ENCODE assay signal across 18 cellular contexts in genomic region chr19:51002101-51002532, GRCh38. TPM values are rescaled to one million over a fixed set of nuclear protein-coding genes. Genes with fewer than 3 reads are reported as not detected.
DNase-seq lines count a peak whose midpoint lies in the region; ATAC-seq, FAIRE-seq and TF ChIP-seq lines count a peak whose summit lies in the region.
"Had no signal": no experiment of that assay in that cellular context is flagged by ENCODE, and none has a peak within 500 bp of the region (broad histone marks: within the 10 kb centered on the region; RNA-seq: fewer than 3 reads in every experiment).

No MANE protein-coding gene starts in this region.

- no peaks in the 10 kb centered on the region for H3K9me1 ChIP-seq in K562 (ENCODE audit: control insufficient read depth, insufficient read depth, low read length)

- H3K4me3 ChIP-seq in BLaER1 treated with 17β-estradiol and CSF1 and Interleukin-3, amounts not matched to agents 10 nM and 100 nM, result no peak overlapping the region
- H3K4me3 ChIP-seq in K562 (peak overlapping the region; percentile 26), mesendoderm (ENCODE audit: low read length) (no peak overlapping the region), BE2C (ENCODE audit: low read depth, low read length) (no peak overlapping the region)
- H3K4me3 ChIP-seq: ascending aorta, heart right ventricle had no signal

- TF ChIP-seq RAD21 in K562 (CRISPR knock-in tag; conservative IDR thresholded peaks at IDR 0.05 in 1 of 2, IDR thresholded peaks at IDR 0.05 in 1 of 2), result no peak

- peak overlapping the region; percentile 82 for H3K56ac ChIP-seq in mesendoderm (ENCODE audit: low read length)

- CTCF ChIA-PET in K562 (lab: Yijun Ruan, JAX; ENCODE audit: low intra/inter-chr PET ratio), result no interaction called here

- no peaks in the 10 kb centered on the region for H4K20me1 ChIP-seq in BLaER1 treated with 17β-estradiol and CSF1 and Interleukin-3, amounts not matched to agents 10 nM and 100 nM
- no peaks in the 10 kb centered on the region for H4K20me1 ChIP-seq in K562 (replicated peaks; ENCODE audit: control insufficient read depth, insufficient read depth, low read length)

- no peak overlapping the region for H2AK5ac ChIP-seq in mesendoderm (ENCODE audit: low read length)

- TF ChIP-seq CTCF in K562 (IDR thresholded peaks at IDR 0.05 in 2 of 3, conservative IDR thresholded peaks at IDR 0.05 in 1 of 3; ENCODE audit: insufficient read depth in 2 of 3, low read depth in 1 of 3, low read length in 3 of 3) (no peak), BE2C (IDR thresholded peaks at IDR 0.05; ENCODE audit: low read depth, low read length) (no peak)

- no peak overlapping the region for H3K27ac ChIP-seq in BLaER1 treated with 17β-estradiol and CSF1 and Interleukin-3, amounts not matched to agents 10 nM and 100 nM
- H3K27ac ChIP-seq in K562 (ENCODE audit: extremely low read depth, low read depth, low read length) (peak overlapping the region; percentile 38; the same call in 1 of the 3 replicates), mesendoderm (ENCODE audit: low read depth, low read length) (no peak overlapping the region)
- H3K27ac ChIP-seq: ascending aorta, heart right ventricle had no signal

- H3K23ac ChIP-seq in mesendoderm (ENCODE audit: low read length), result no peak overlapping the region

- no peak for TF ChIP-seq POLR2A in K562 (conservative IDR thresholded peaks at IDR 0.05)

- BruUV-seq in K562 (replicated peaks; lab: Mats Ljungman, UMichigan), result no TSS peak

- 4% methylated on average over 12 of the region's 12 CpGs for WGBS in K562 (ENCODE audit: insufficient coverage, low coverage, missing lambda C conversion rate)
- no CpG with 5 or more reads among the region's 12 CpGs for WGBS in mesendoderm (ENCODE audit: extremely low coverage, insufficient coverage, low lambda C conversion rate)

- no peaks in the 10 kb centered on the region for H3K27me3 ChIP-seq in BLaER1 treated with 17β-estradiol and CSF1 and Interleukin-3, amounts not matched to agents 10 nM and 100 nM
- H3K27me3 ChIP-seq in K562 (ENCODE audit: control insufficient read depth in 2 of 2, insufficient read depth in 2 of 2, low read length in 2 of 2) (peaks cover 0 to 14% of the 10 kb centered on the region in 2 experiments; a peak in 2 of 5 replicates), mesendoderm (ENCODE audit: insufficient read depth, low read length, poor library complexity) (no peaks in the 10 kb centered on the region), BE2C (peaks cover 4% of the 10 kb centered on the region)
- H3K27me3 ChIP-seq: ascending aorta had no signal

- no peak for FAIRE-seq in K562 (lab: Jason Lieb, UNC)
- FAIRE-seq: colon had no signal

- peak overlapping the region; percentile 97 for H2AFZ ChIP-seq in K562 (ENCODE audit: low read depth, low read length)

- no peak overlapping the region for H2BK5ac ChIP-seq in mesendoderm (ENCODE audit: low read length)

- POLR2A ChIA-PET in K562 (lab: Yijun Ruan, JAX), result interaction anchor here (0.6 to 1.8 kb wide), 7 partner anchors 9 to 198 kb away, joined by 3 to 11 read pairs (median 3); partner anchors contain the start of gene CTU1

- H3K4me1 ChIP-seq in BLaER1 treated with 17β-estradiol and CSF1 and Interleukin-3, amounts not matched to agents 10 nM and 100 nM, result peaks cover 0 to 12% (median 11%) of the 10 kb centered on the region in 10 experiments; a peak in 11 of 20 replicates
- H3K4me1 ChIP-seq in K562 (replicated peaks in 1 of 2; ENCODE audit: control insufficient read depth in 2 of 2, insufficient read depth in 2 of 2, low read length in 2 of 2), result peaks cover 19 to 32% of the 10 kb centered on the region in 2 experiments; a peak in 4 of 5 replicates
- H3K4me1 ChIP-seq in mesendoderm (ENCODE audit: control insufficient read depth, low read depth, low read length), result no peaks in the 10 kb centered on the region
- H3K4me1 ChIP-seq in BE2C, result no peaks in the 10 kb centered on the region
- H3K4me1 ChIP-seq: ascending aorta, heart right ventricle had no signal

- no peaks in the 10 kb centered on the region for H3K79me2 ChIP-seq in K562 (ENCODE audit: control insufficient read depth, insufficient read depth, low read length)
- H3K79me2 ChIP-seq in mesendoderm (ENCODE audit: control insufficient read depth, insufficient read depth, low read length), result no peaks in the 10 kb centered on the region

- H3K36me3 ChIP-seq in BLaER1 treated with 17β-estradiol and CSF1 and Interleukin-3, amounts not matched to agents 10 nM and 100 nM, result no peaks in the 10 kb centered on the region
- H3K36me3 ChIP-seq in K562 (ENCODE audit: control insufficient read depth, insufficient read depth, low read length) (no peaks in the 10 kb centered on the region), mesendoderm (ENCODE audit: control insufficient read depth, insufficient read depth, low read length) (no peaks in the 10 kb centered on the region), BE2C (no peaks in the 10 kb centered on the region)
- H3K36me3 ChIP-seq: ascending aorta, heart right ventricle had no signal

- in situ Hi-C loops in K562 (cut with MboI), result no loop called here

- no peak overlapping the region for H2BK120ac ChIP-seq in mesendoderm (ENCODE audit: low read depth, low read length)

- H3K79me1 ChIP-seq in mesendoderm (ENCODE audit: low read length), result no peaks in the 10 kb centered on the region

- H3K9me3 ChIP-seq in BLaER1 treated with 17β-estradiol and CSF1 and Interleukin-3, amounts not matched to agents 10 nM and 100 nM (replicated peaks in 1 of 11), result no peaks in the 10 kb centered on the region
- H3K9me3 ChIP-seq in K562 (replicated peaks; ENCODE audit: control insufficient read depth, insufficient read depth, low read depth, low read length), result no peaks in the 10 kb centered on the region
- H3K9me3 ChIP-seq in BE2C, result no peaks in the 10 kb centered on the region
- H3K9me3 ChIP-seq: ascending aorta, heart right ventricle had no signal

- no peak overlapping the region for H3K4ac ChIP-seq in mesendoderm (ENCODE audit: low read depth, low read length)

- intact Hi-C loops in K562 (cut with micrococcal nuclease), result no loop called here

- no peak overlapping the region for H3K18ac ChIP-seq in mesendoderm (ENCODE audit: low read length)

- no peak overlapping the region for H4K8ac ChIP-seq in mesendoderm (ENCODE audit: low read depth, low read length)

- H3K4me2 ChIP-seq in BLaER1 treated with 17β-estradiol and CSF1 and Interleukin-3, amounts not matched to agents 10 nM and 100 nM, result peak overlapping the region in 8 of 11 experiments; percentile 23 to 59 (median 42); a peak in 12 of 22 replicates
- peak overlapping the region; percentile 88 for H3K4me2 ChIP-seq in K562 (ENCODE audit: insufficient read depth, low read length)
- H3K4me2 ChIP-seq in mesendoderm (ENCODE audit: low read length), result peak overlapping the region; percentile 62

- H3K9ac ChIP-seq in BLaER1 treated with 17β-estradiol and CSF1 and Interleukin-3, amounts not matched to agents 10 nM and 100 nM, result peak overlapping the region in 2 of 11 experiments; percentile 5 to 10; a peak in 1 of 22 replicates
- H3K9ac ChIP-seq in K562 (ENCODE audit: insufficient read depth in 1 of 2, low read depth in 2 of 2, low read length in 2 of 2), result peak overlapping the region; percentile 53 to 87
- H3K9ac ChIP-seq in mesendoderm (ENCODE audit: low read length), result peak overlapping the region; percentile 53

- no peak for TF ChIP-seq EP300 in K562 (IDR thresholded peaks at IDR 0.05; ENCODE audit: low read length)

- no peak overlapping the region for H2BK15ac ChIP-seq in mesendoderm (replicated peaks; ENCODE audit: low read depth)

- DNase-seq in K562 (ENCODE audit: extremely low read depth in 1 of 4, low spot score in 3 of 4) (peak in 2 of 4 experiments; percentile 17 to 38), mesendoderm (no peak), hepatic stellate cell (ENCODE audit: low spot score) (no peak), BE2C (no peak)
- DNase-seq in stimulated activated CD4-positive, alpha-beta T cell treated with anti-CD3 and anti-CD28 coated beads, Interleukin-2, amount 100 ng/mL, for 24 hours, result no peak
- DNase-seq: activated gamma-delta T cell treated with Interleukin-2 at 50 U/mL for 16 hours; CD4-positive, alpha-beta T cell; DMS79 treated with DMSO at 0.1 percent for 48 hours; heart right ventricle; NCI-H1694; SHP77; stimulated activated naive B cell treated with anti-CD40 and anti-IgM and Interleukin-4, amounts not matched to agents 10 μg/mL and 1 μg/mL and 100 μg/mL, for 72 hours had no signal

- no peak overlapping the region for H4K5ac ChIP-seq in mesendoderm (ENCODE audit: low read length)

- ATAC-seq in K562, result peak; percentile 11
- ATAC-seq: heart right ventricle, left colon had no signal

RNA-seq across cellular contexts. Expression of gene KLK8, which starts 0.7 kb away (rescaled TPM):
- total RNA-seq in K562 (2011; cell fraction: chromatin; rRNA removed; ENCODE audit: low replicate concordance), result 0.93 TPM in 1 of 2 replicates, not detected in the other
- 0.66 and 2.2 TPM in 2 replicates for total RNA-seq in K562 (2011; cell fraction: nucleolus; rRNA removed)
- 1.2 and 3.7 TPM in 2 replicates for total RNA-seq in K562 (2011; cell fraction: nucleoplasm; rRNA removed)
- total RNA-seq in K562 (2014; rRNA removed), result 0.45 TPM in 1 of 2 replicates, not detected in the other
- 0.40 TPM in 1 of 2 replicates, not detected in the other for total RNA-seq in K562 (2014; rRNA removed; fragmentation: Illumina TruSeq; extraction: Trizol)
- total RNA-seq in K562 (2015; rRNA removed; fragmentation: Illumina TruSeq; extraction: Trizol), result 0.41 and 0.76 TPM in 2 replicates
- total RNA-seq in K562 (2021), result 1.4 TPM in 2 replicates
- 0.62 and 0.79 TPM in 2 replicates for polyA plus RNA-seq in K562 (2011; rRNA removed)
- polyA plus RNA-seq in K562 (2011; cell fraction: cytosol; rRNA removed), result 0.65 and 1.9 TPM in 2 replicates
- polyA plus RNA-seq in K562 (2011; cell fraction: nucleus; rRNA removed), result 0.72 and 2.0 TPM in 2 replicates
- 1.6 and 3.0 TPM in 2 replicates for polyA plus RNA-seq in K562 (2012)
- polyA plus RNA-seq in K562 (2014; fragmentation: Illumina TruSeq; extraction: Trizol), result 0.44 and 0.49 TPM in 2 replicates
- 1 to 10 TPM in 1 of 2 experiments, under 1 TPM in 1; 0.37 to 1.7 TPM for polyA plus RNA-seq in K562 (2014; fragmentation: Nextera tagmentation; extraction: Ambion mirVana)
- 1.1 and 1.4 TPM in 2 replicates for polyA plus RNA-seq in K562 (2014; rRNA removed)
- not detected in 2 replicates for polyA minus RNA-seq in K562 (2011; rRNA and poly(A)+ RNA removed)
- polyA minus RNA-seq in K562 (2011; cell fraction: cytosol; rRNA and poly(A)+ RNA removed), result not detected in 2 replicates
- 0.67 TPM in 1 of 2 replicates, not detected in the other for polyA minus RNA-seq in K562 (2011; cell fraction: nucleus; rRNA and poly(A)+ RNA removed)
- 3.3 TPM for polyA plus RNA-seq in mesendoderm (2013, experiment 1 of 2)
- 2.5 TPM for polyA plus RNA-seq in mesendoderm (2013, experiment 2 of 2)
- polyA plus RNA-seq in BE2C (2012; ENCODE audit: insufficient read depth, insufficient read length, low read depth), result not detected
- total RNA-seq: A673; ascending aorta; CD4-positive, alpha-beta T cell; heart right ventricle; left colon; urinary bladder had no signal
- polyA plus RNA-seq: heart right ventricle, urinary bladder had no signal

RNA-seq across cellular contexts. Expression of gene KLK10, which starts 17.4 kb away (rescaled TPM):
- not detected in 2 replicates for total RNA-seq in K562 (2011; cell fraction: chromatin; rRNA removed; ENCODE audit: low replicate concordance)
- total RNA-seq in K562 (2011; cell fraction: nucleolus; rRNA removed), result not detected in 2 replicates
- 0.46 TPM in 1 of 2 replicates, not detected in the other for total RNA-seq in K562 (2011; cell fraction: nucleoplasm; rRNA removed)
- total RNA-seq in K562 (2014; rRNA removed) (not detected in 2 replicates), K562 (2014; rRNA removed; fragmentation: Illumina TruSeq; extraction: Trizol) (not detected in 2 replicates), K562 (2015; rRNA removed; fragmentation: Illumina TruSeq; extraction: Trizol) (not detected in 2 replicates), K562 (2021) (0.11 TPM in 1 of 2 replicates, not detected in the other)
- polyA plus RNA-seq in K562 (2011; rRNA removed) (not detected in 2 replicates), K562 (2014; fragmentation: Illumina TruSeq; extraction: Trizol) (not detected in 2 replicates), K562 (2014; fragmentation: Nextera tagmentation; extraction: Ambion mirVana) (not detected), K562 (2014; rRNA removed) (not detected in 2 replicates)
- polyA plus RNA-seq in K562 (2011; cell fraction: cytosol; rRNA removed), result 0.18 TPM in 1 of 2 replicates, not detected in the other
- not detected in 2 replicates for polyA plus RNA-seq in K562 (2011; cell fraction: nucleus; rRNA removed)
- 0.03 and 0.08 TPM in 2 replicates for polyA plus RNA-seq in K562 (2012)
- not detected in 2 replicates for polyA minus RNA-seq in K562 (2011; rRNA and poly(A)+ RNA removed)
- not detected in 2 replicates for polyA minus RNA-seq in K562 (2011; cell fraction: cytosol; rRNA and poly(A)+ RNA removed)
- polyA minus RNA-seq in K562 (2011; cell fraction: nucleus; rRNA and poly(A)+ RNA removed), result not detected in 2 replicates
- polyA plus RNA-seq in mesendoderm (2013, experiment 1 of 2), result 0.56 TPM
- polyA plus RNA-seq in mesendoderm (2013, experiment 2 of 2), result 0.64 TPM
- polyA plus RNA-seq in BE2C (2012; ENCODE audit: insufficient read depth, insufficient read length, low read depth), result not detected
- total RNA-seq: A673; CD4-positive, alpha-beta T cell; urinary bladder had no signal

RNA-seq across cellular contexts. Expression of gene KLK7, which starts 18.4 kb away (rescaled TPM):
- total RNA-seq in K562 (2011; cell fraction: chromatin; rRNA removed; ENCODE audit: low replicate concordance), result not detected in 2 replicates
- total RNA-seq in K562 (2011; cell fraction: nucleolus; rRNA removed), result not detected in 2 replicates
- total RNA-seq in K562 (2011; cell fraction: nucleoplasm; rRNA removed), result not detected in 2 replicates
- total RNA-seq in K562 (2014; rRNA removed) (not detected in 2 replicates), K562 (2014; rRNA removed; fragmentation: Illumina TruSeq; extraction: Trizol) (not detected in 2 replicates), K562 (2015; rRNA removed; fragmentation: Illumina TruSeq; extraction: Trizol) (not detected in 2 replicates), K562 (2021) (not detected in 2 replicates)
- polyA plus RNA-seq in K562 (2011; rRNA removed) (not detected in 2 replicates), K562 (2014; fragmentation: Illumina TruSeq; extraction: Trizol) (not detected in 2 replicates), K562 (2014; fragmentation: Nextera tagmentation; extraction: Ambion mirVana) (under 1 TPM in 1 of 2 experiments, not detected in 1; 0.03 TPM), K562 (2014; rRNA removed) (not detected in 2 replicates)
- 0.06 TPM in 1 of 2 replicates, not detected in the other for polyA plus RNA-seq in K562 (2011; cell fraction: cytosol; rRNA removed)
- not detected in 2 replicates for polyA plus RNA-seq in K562 (2011; cell fraction: nucleus; rRNA removed)
- 0.08 TPM in 1 of 2 replicates, not detected in the other for polyA plus RNA-seq in K562 (2012)
- not detected in 2 replicates for polyA minus RNA-seq in K562 (2011; rRNA and poly(A)+ RNA removed)
- not detected in 2 replicates for polyA minus RNA-seq in K562 (2011; cell fraction: cytosol; rRNA and poly(A)+ RNA removed)
- polyA minus RNA-seq in K562 (2011; cell fraction: nucleus; rRNA and poly(A)+ RNA removed), result not detected in 2 replicates
- polyA plus RNA-seq in mesendoderm (2013, experiment 1 of 2), result 0.18 TPM
- polyA plus RNA-seq in mesendoderm (2013, experiment 2 of 2), result 0.17 TPM
- not detected for polyA plus RNA-seq in BE2C (2012; ENCODE audit: insufficient read depth, insufficient read length, low read depth)
- total RNA-seq: A673; ascending aorta; CD4-positive, alpha-beta T cell; heart right ventricle; left colon had no signal

RNA-seq across cellular contexts. Expression of gene KLK11, which starts 24.3 kb away (rescaled TPM):
- not detected in 2 replicates for total RNA-seq in K562 (2011; cell fraction: chromatin; rRNA removed; ENCODE audit: low replicate concordance)
- total RNA-seq in K562 (2011; cell fraction: nucleolus; rRNA removed), result not detected in 2 replicates
- not detected in 2 replicates for total RNA-seq in K562 (2011; cell fraction: nucleoplasm; rRNA removed)
- not detected in 2 replicates for total RNA-seq in K562 (2014; rRNA removed)
- total RNA-seq in K562 (2014; rRNA removed; fragmentation: Illumina TruSeq; extraction: Trizol), result not detected in 2 replicates
- total RNA-seq in K562 (2015; rRNA removed; fragmentation: Illumina TruSeq; extraction: Trizol), result not detected in 2 replicates
- total RNA-seq in K562 (2021), result not detected in 2 replicates
- polyA plus RNA-seq in K562 (2011; rRNA removed), result not detected in 2 replicates
- not detected in 2 replicates for polyA plus RNA-seq in K562 (2011; cell fraction: cytosol; rRNA removed)
- not detected in 2 replicates for polyA plus RNA-seq in K562 (2011; cell fraction: nucleus; rRNA removed)
- polyA plus RNA-seq in K562 (2012), result not detected in 2 replicates
- not detected in 2 replicates for polyA plus RNA-seq in K562 (2014; fragmentation: Illumina TruSeq; extraction: Trizol)
- polyA plus RNA-seq in K562 (2014; fragmentation: Nextera tagmentation; extraction: Ambion mirVana), result not detected
- polyA plus RNA-seq in K562 (2014; rRNA removed), result not detected in 2 replicates
- polyA minus RNA-seq in K562 (2011; rRNA and poly(A)+ RNA removed), result not detected in 2 replicates
- not detected in 2 replicates for polyA minus RNA-seq in K562 (2011; cell fraction: cytosol; rRNA and poly(A)+ RNA removed)
- not detected in 2 replicates for polyA minus RNA-seq in K562 (2011; cell fraction: nucleus; rRNA and poly(A)+ RNA removed)
- 0.13 TPM for polyA plus RNA-seq in mesendoderm (2013, experiment 1 of 2)
- polyA plus RNA-seq in mesendoderm (2013, experiment 2 of 2), result 0.06 TPM
- not detected for polyA plus RNA-seq in BE2C (2012; ENCODE audit: insufficient read depth, insufficient read length, low read depth)
- total RNA-seq: A673; ascending aorta; CD4-positive, alpha-beta T cell; urinary bladder had no signal

RNA-seq across cellular contexts. Expression of gene KLK12, which starts 32.7 kb away (rescaled TPM):
- total RNA-seq in K562 (2011; cell fraction: chromatin; rRNA removed; ENCODE audit: low replicate concordance), result not detected in 2 replicates
- total RNA-seq in K562 (2011; cell fraction: nucleolus; rRNA removed), result not detected in 2 replicates
- not detected in 2 replicates for total RNA-seq in K562 (2011; cell fraction: nucleoplasm; rRNA removed)
- total RNA-seq in K562 (2014; rRNA removed) (not detected in 2 replicates), K562 (2014; rRNA removed; fragmentation: Illumina TruSeq; extraction: Trizol) (not detected in 2 replicates), K562 (2015; rRNA removed; fragmentation: Illumina TruSeq; extraction: Trizol) (not detected in 2 replicates), K562 (2021) (not detected in 2 replicates)
- polyA plus RNA-seq in K562 (2011; rRNA removed) (not detected in 2 replicates), K562 (2014; fragmentation: Illumina TruSeq; extraction: Trizol) (not detected in 2 replicates), K562 (2014; fragmentation: Nextera tagmentation; extraction: Ambion mirVana) (not detected), K562 (2014; rRNA removed) (not detected in 2 replicates)
- polyA plus RNA-seq in K562 (2011; cell fraction: cytosol; rRNA removed), result not detected in 2 replicates
- not detected in 2 replicates for polyA plus RNA-seq in K562 (2011; cell fraction: nucleus; rRNA removed)
- polyA plus RNA-seq in K562 (2012), result not detected in 2 replicates
- not detected in 2 replicates for polyA minus RNA-seq in K562 (2011; rRNA and poly(A)+ RNA removed)
- not detected in 2 replicates for polyA minus RNA-seq in K562 (2011; cell fraction: cytosol; rRNA and poly(A)+ RNA removed)
- polyA minus RNA-seq in K562 (2011; cell fraction: nucleus; rRNA and poly(A)+ RNA removed), result not detected in 2 replicates
- 0.04 TPM for polyA plus RNA-seq in mesendoderm (2013, experiment 1 of 2)
- not detected for polyA plus RNA-seq in mesendoderm (2013, experiment 2 of 2)
- polyA plus RNA-seq in BE2C (2012; ENCODE audit: insufficient read depth, insufficient read length, low read depth), result not detected
- total RNA-seq: A673; ascending aorta; CD4-positive, alpha-beta T cell; heart right ventricle; urinary bladder had no signal
- polyA plus RNA-seq: heart right ventricle, urinary bladder had no signal
